In genomic region chr4:176123710-176124407, GRCh38 we compare ENCODE assay signal across 8 cellular contexts. TPM values are rescaled to one million over a fixed set of nuclear protein-coding genes. Genes with fewer than 3 reads are reported as not detected.
DNase-seq lines count a peak whose midpoint lies in the region; TF ChIP-seq lines count a peak whose summit lies in the region.

No MANE protein-coding gene starts in this region.

- no peak overlapping the region for H3K4me3 Mint-ChIP-seq in activated T-helper 1 cell treated with anti-CD3 and anti-CD28 coated beads, Interleukin-12 subunit alpha, Interleukin-12 subunit beta, Interleukin-2, Interleukin-4 antibody, amounts not matched to agents 30 ng/mL and 10 ng/mL and 1 ng/mL, durations not matched to agents 14 hours and 24 hours and 36 hours

- H3K27me3 ChIP-seq in GM23248 (replicated peaks; ENCODE audit: insufficient read depth): no peaks in the 10 kb centered on the region

- no peak overlapping the region for H3K9ac ChIP-seq in GM23248

- no peaks in the 10 kb centered on the region for H3K36me3 ChIP-seq in GM23248 (ENCODE audit: low read depth)

- H3F3A ChIP-seq in GM23248 (ENCODE audit: insufficient read depth): no peaks in the 10 kb centered on the region

- no peak overlapping the region for H2AFZ ChIP-seq in GM23248

- in situ Hi-C loops in GM23248 (cut with MboI): no loop called here
- in situ Hi-C loops in astrocyte of the spinal cord (cut with HindIII; ENCODE audit: low sequenced_read_pairs): no loop called here

- no peaks in the 10 kb centered on the region for H3K27me3 Mint-ChIP-seq in activated T-helper 1 cell treated with anti-CD3 and anti-CD28 coated beads, Interleukin-12 subunit alpha, Interleukin-12 subunit beta, Interleukin-2, Interleukin-4 antibody, amounts not matched to agents 30 ng/mL and 10 ng/mL and 1 ng/mL, durations not matched to agents 14 hours and 24 hours and 36 hours (ENCODE audit: insufficient read depth)

- TF ChIP-seq CTCF in astrocyte of the spinal cord (IDR thresholded peaks at IDR 0.05; ENCODE audit: low read depth, low read length): peak; percentile 72

- no peaks in the 10 kb centered on the region for H3K79me2 ChIP-seq in GM23248 (ENCODE audit: insufficient read depth)

- H3K9me3 Mint-ChIP-seq in activated T-helper 1 cell treated with anti-CD3 and anti-CD28 coated beads, Interleukin-12 subunit alpha, Interleukin-12 subunit beta, Interleukin-2, Interleukin-4 antibody, amounts not matched to agents 30 ng/mL and 10 ng/mL and 1 ng/mL, durations not matched to agents 14 hours and 24 hours and 36 hours: no peaks in the 10 kb centered on the region

- H4K20me1 ChIP-seq in GM23248 (ENCODE audit: insufficient read depth): no peaks in the 10 kb centered on the region

- no peaks in the 10 kb centered on the region for H3K9me3 ChIP-seq in GM23248 (ENCODE audit: low read depth)

- H3K4me1 ChIP-seq in GM23248 (ENCODE audit: insufficient read depth): no peaks in the 10 kb centered on the region

- no peak overlapping the region for H3K27ac ChIP-seq in GM23248

- H3K27ac Mint-ChIP-seq in activated T-helper 1 cell treated with anti-CD3 and anti-CD28 coated beads, Interleukin-12 subunit alpha, Interleukin-12 subunit beta, Interleukin-2, Interleukin-4 antibody, amounts not matched to agents 30 ng/mL and 10 ng/mL and 1 ng/mL, durations not matched to agents 14 hours and 24 hours and 36 hours: no peak overlapping the region

- H3K4me1 Mint-ChIP-seq in activated T-helper 1 cell treated with anti-CD3 and anti-CD28 coated beads, Interleukin-12 subunit alpha, Interleukin-12 subunit beta, Interleukin-2, Interleukin-4 antibody, amounts not matched to agents 30 ng/mL and 10 ng/mL and 1 ng/mL, durations not matched to agents 14 hours and 24 hours and 36 hours (ENCODE audit: low read depth): peaks cover 10% of the 10 kb centered on the region

- H3K9me2 ChIP-seq in GM23248 (ENCODE audit: insufficient read depth): no peaks in the 10 kb centered on the region

- no peaks in the 10 kb centered on the region for H3K36me3 Mint-ChIP-seq in activated T-helper 1 cell treated with anti-CD3 and anti-CD28 coated beads, Interleukin-12 subunit alpha, Interleukin-12 subunit beta, Interleukin-2, Interleukin-4 antibody, amounts not matched to agents 30 ng/mL and 10 ng/mL and 1 ng/mL, durations not matched to agents 14 hours and 24 hours and 36 hours (ENCODE audit: low read depth)

- intact Hi-C loops in activated T-helper 1 cell treated with anti-CD3 and anti-CD28 coated beads, Interleukin-12 subunit alpha, Interleukin-12 subunit beta, Interleukin-2, Interleukin-4 antibody, amounts not matched to agents 30 ng/mL and 10 ng/mL and 1 ng/mL, durations not matched to agents 14 hours and 24 hours and 36 hours (cut with micrococcal nuclease): loop anchor here (1.0 kb wide), 2 partner anchors 59 to 70 kb away; partner anchors contain the start of gene WDR17

- H3K4me2 ChIP-seq in GM23248 (ENCODE audit: unreplicated experiment): no peak overlapping the region

- 83 to 93% methylated on average over 4 of the region's 4 CpGs for WGBS in GM23248 (ENCODE audit: low coverage in 1 of 2, low lambda C conversion rate in 2 of 2, missing lambda C conversion rate in 2 of 2), 2 experiments

- DNase-seq in stimulated activated CD4-positive, alpha-beta T cell treated with anti-CD3 and anti-CD28 coated beads, Interleukin-15, amount 100 ng/mL, for 24 hours: peak; percentile 5
- no peak for DNase-seq in stimulated activated CD4-positive, alpha-beta T cell treated with anti-CD3 and anti-CD28 coated beads, Interleukin-12 subunit alpha, Interleukin-12 subunit beta, amount 100 ng/mL, for 4 hours
- DNase-seq in GM23248 (peak; percentile 43), HuH-7 (ENCODE audit: low spot score) (peak; percentile 12), astrocyte of the spinal cord (ENCODE audit: low read depth, low spot score) (peak; percentile 14), medulla oblongata (ENCODE audit: extremely low spot score) (peak; percentile 42), kidney glomerular epithelial cell (lab: John Stamatoyannopoulos, UW) (no peak)
- no peak for DNase-seq in activated T-helper 1 cell treated with anti-CD3 and anti-CD28 coated beads, Interleukin-12 subunit alpha, Interleukin-12 subunit beta, Interleukin-2, Interleukin-4 antibody, amounts not matched to agents 30 ng/mL and 10 ng/mL and 1 ng/mL, durations not matched to agents 14 hours and 24 hours and 36 hours (ENCODE audit: low spot score)

- no peak overlapping the region for H3K4me3 ChIP-seq in GM23248
- H3K4me3 ChIP-seq in astrocyte of the spinal cord (ENCODE audit: low read depth, low read length): no peak overlapping the region

RNA-seq across cellular contexts. Expression of gene WDR17, which starts 58.2 kb away (rescaled TPM):
- total RNA-seq in GM23248 (2014; rRNA removed; shearing (Covaris generic)): 0.22 and 0.38 TPM in 2 replicates
- polyA plus RNA-seq in GM23248 (2016; fragmentation: Nextera tagmentation; extraction: Ambion mirVana): 0.23 and 0.29 TPM in 2 replicates
- 1.5 and 1.6 TPM in 2 replicates for total RNA-seq in activated T-helper 1 cell treated with anti-CD3 and anti-CD28 coated beads, Interleukin-12 subunit alpha, Interleukin-12 subunit beta, Interleukin-2, Interleukin-4 antibody, amounts not matched to agents 30 ng/mL and 10 ng/mL and 1 ng/mL, durations not matched to agents 14 hours and 24 hours and 36 hours

Comparison
In these comparisons a context has a peak if more than half of its experiments do, and no peak if none do; other contexts are left out.
1. DNase-seq: peak in stimulated activated CD4-positive, alpha-beta T cell treated with anti-CD3 and anti-CD28 coated beads, Interleukin-15, amount 100 ng/mL, for 24 hours (single experiment), GM23248 (single experiment), HuH-7 (single experiment), astrocyte of the spinal cord (single experiment) and medulla oblongata (single experiment); none in stimulated activated CD4-positive, alpha-beta T cell treated with anti-CD3 and anti-CD28 coated beads, Interleukin-12 subunit alpha, Interleukin-12 subunit beta, amount 100 ng/mL, for 4 hours (single experiment), kidney glomerular epithelial cell (single experiment) and activated T-helper 1 cell treated with anti-CD3 and anti-CD28 coated beads, Interleukin-12 subunit alpha, Interleukin-12 subunit beta, Interleukin-2, Interleukin-4 antibody, amounts not matched to agents 30 ng/mL and 10 ng/mL and 1 ng/mL, durations not matched to agents 14 hours and 24 hours and 36 hours (single experiment).